Comparison of ENCODE assay signal across 30 cellular contexts in genomic region chr17:12254460-12254859, GRCh38.
"Had no signal": no experiment of that assay in that cellular context is flagged by ENCODE, and none has a peak within 500 bp of the region (broad histone marks: within the 10 kb centered on the region; RNA-seq: fewer than 3 reads in every experiment).

No MANE protein-coding gene starts in this region.

- H3K4me1 ChIP-seq: foreskin keratinocyte, gastrocnemius medialis had no signal

- ATAC-seq: activated CD4-positive, CD25-positive, alpha-beta regulatory T cell treated with anti-CD3 and anti-CD28 coated beads, Interleukin-2, amount 50 U/mL, for 24 hours; activated CD8-positive, alpha-beta T cell treated with anti-CD3 and anti-CD28 coated beads for 36 hours; activated T-cell treated with anti-CD3 and anti-CD28 coated beads, Interleukin-2, amount 50 U/mL, for 4 hours; activated T-helper 17 cell treated with anti-CD3 and anti-CD28 coated beads, Interleukin-2, amount 50 U/mL, for 72 hours; effector memory CD8-positive, alpha-beta T cell; foreskin keratinocyte; gastrocnemius medialis; heart left ventricle had no signal

- H3K27ac ChIP-seq: brain microvascular endothelial cell, foreskin keratinocyte, gastrocnemius medialis, WERI-Rb-1 had no signal

- H3K36me3 ChIP-seq: brain microvascular endothelial cell, esophagus muscularis mucosa, gastrocnemius medialis, heart left ventricle, WERI-Rb-1 had no signal

- H3K4me3 ChIP-seq: esophagus muscularis mucosa, gastrocnemius medialis, heart left ventricle had no signal

- DNase-seq: activated B cell treated with CpG ODN at 0.5 μM for 24 hours; activated CD4-positive, alpha-beta T cell treated with anti-CD3 and anti-CD28 coated beads for 48 hours; activated CD4-positive, alpha-beta T cell treated with anti-CD3 and anti-CD28 coated beads, Interleukin-2, amount 50 U/mL, for 1 hour; activated CD4-positive, alpha-beta T cell treated with anti-CD3 and anti-CD28 coated beads, Interleukin-2, amount 50 U/mL, for 48 hours; activated CD8-positive, alpha-beta memory T cell treated with anti-CD3 and anti-CD28 coated beads for 24 hours; activated CD8-positive, alpha-beta T cell treated with anti-CD3 and anti-CD28 coated beads for 36 hours; activated effector memory CD4-positive, alpha-beta T cell treated with Interleukin-2 at 50 U/mL for 16 hours; activated gamma-delta T cell treated with Interleukin-2 at 50 U/mL for 16 hours; activated naive CD4-positive, alpha-beta T cell treated with anti-CD3 and anti-CD28 coated beads, Interleukin-2, amount 50 U/mL, for 16 hours; activated naive CD4-positive, alpha-beta T cell treated with Interleukin-2 at 50 U/mL for 16 hours; activated T-cell treated with anti-CD3 and anti-CD28 coated beads, Interleukin-2, amount 50 U/mL, for 4 hours; amniotic stem cell; anterior cingulate cortex; brain microvascular endothelial cell; cortex of kidney; dermis blood vessel endothelial cell; effector CD4-positive, alpha-beta T cell; effector memory CD8-positive, alpha-beta T cell; erythroblast; foreskin keratinocyte; gastrocnemius medialis; glutamatergic neuron; heart left ventricle; T1000; WERI-Rb-1 had no signal

- H3K27me3 ChIP-seq: brain microvascular endothelial cell, esophagus muscularis mucosa, heart left ventricle had no signal

- FAIRE-seq: astrocyte, colon had no signal

- H3K9me3 ChIP-seq: esophagus muscularis mucosa, gastrocnemius medialis, heart left ventricle had no signal
